Comparison of ENCODE assay signal across 9 cellular contexts in genomic region chr7:129515381-129515780, GRCh38. TPM values are rescaled to one million over a fixed set of nuclear protein-coding genes. Genes with fewer than 3 reads are reported as not detected.
"Had no signal": no experiment of that assay in that cellular context is flagged by ENCODE, and none has a peak within 500 bp of the region (broad histone marks: within the 10 kb centered on the region; RNA-seq: fewer than 3 reads in every experiment).

No MANE protein-coding gene starts in this region.

- H3K4me1 ChIP-seq: HAP-1 had no signal

- H3K9me3 ChIP-seq: HAP-1 had no signal

- ATAC-seq: HCT116 had no signal

- H3K27ac Mint-ChIP-seq: HFFc6 had no signal

- H3K27ac ChIP-seq: GM23248 had no signal

- FAIRE-seq: H1, H54 had no signal

- H3K9me3 Mint-ChIP-seq: H9, HFFc6 had no signal

- H3K36me3 ChIP-seq: HAP-1 had no signal

- H3K4me3 ChIP-seq: GM23248, HAP-1 had no signal

- DNase-seq: GOT3, H9 had no signal

- H3K4me3 Mint-ChIP-seq: H9, HFFc6 had no signal

- H3K9ac ChIP-seq: GM23248 had no signal

RNA-seq across cellular contexts. Expression of gene SMKR1, which starts 13.1 kb away (rescaled TPM):
- total RNA-seq: GM23248, H7, HFFc6 had no signal
